ENCODE assay signal across 22 cellular contexts in the genomic region with DNA sequence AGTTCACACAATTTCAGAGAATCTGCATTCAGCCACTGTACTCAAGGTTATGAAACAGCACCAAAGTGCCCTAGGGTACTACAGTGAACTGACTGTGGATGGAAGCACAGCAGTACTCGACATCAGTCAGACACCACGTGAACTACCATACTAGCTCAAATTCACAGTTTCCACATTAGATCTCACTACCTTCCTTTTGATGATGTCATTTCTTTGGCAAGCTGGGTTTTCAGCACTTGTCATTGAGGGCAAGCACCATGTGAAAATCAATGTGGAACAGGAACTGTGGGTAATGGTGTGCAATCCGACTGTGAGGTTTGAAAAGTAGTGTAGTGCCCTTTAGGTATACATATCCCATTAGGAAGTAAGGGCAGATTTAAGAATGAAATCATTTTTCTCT.
"Had no signal": no experiment of that assay in that cellular context is flagged by ENCODE, and none has a peak within 500 bp of the region (broad histone marks: within the 10 kb centered on the region; RNA-seq: fewer than 3 reads in every experiment).

No MANE protein-coding gene starts in this region.

- H3K9me3 ChIP-seq: SK-N-SH had no signal

- H3K4me2 ChIP-seq: SK-N-SH had no signal

- H3K27ac ChIP-seq: HL-60, RWPE1 had no signal

- FAIRE-seq: HTR-8/SVneo had no signal

- H3K9me2 ChIP-seq: SK-N-SH had no signal

- ATAC-seq: Panc1 had no signal

- H3K9ac ChIP-seq: SK-N-SH had no signal

- DNase-seq: KBM-7, MV-4-11, NCI-H1048, NCI-H1105, NCI-H1417, NCI-H1436 treated with DMSO at 0.1 percent for 48 hours, NCI-H1694, NCI-H187 treated with DMSO at 0.1 percent for 48 hours, NCI-H2081 treated with DMSO at 0.1 percent for 48 hours, NCI-H2171, NCI-H226, NCI-H446, NCI-H510A, NCI-H524 treated with DMSO at 0.1 percent for 48 hours, NCI-H69, NCI-H774, SHP77, SK-N-SH had no signal
